11 cellular contexts compared by ENCODE assay signal in the genomic region with DNA sequence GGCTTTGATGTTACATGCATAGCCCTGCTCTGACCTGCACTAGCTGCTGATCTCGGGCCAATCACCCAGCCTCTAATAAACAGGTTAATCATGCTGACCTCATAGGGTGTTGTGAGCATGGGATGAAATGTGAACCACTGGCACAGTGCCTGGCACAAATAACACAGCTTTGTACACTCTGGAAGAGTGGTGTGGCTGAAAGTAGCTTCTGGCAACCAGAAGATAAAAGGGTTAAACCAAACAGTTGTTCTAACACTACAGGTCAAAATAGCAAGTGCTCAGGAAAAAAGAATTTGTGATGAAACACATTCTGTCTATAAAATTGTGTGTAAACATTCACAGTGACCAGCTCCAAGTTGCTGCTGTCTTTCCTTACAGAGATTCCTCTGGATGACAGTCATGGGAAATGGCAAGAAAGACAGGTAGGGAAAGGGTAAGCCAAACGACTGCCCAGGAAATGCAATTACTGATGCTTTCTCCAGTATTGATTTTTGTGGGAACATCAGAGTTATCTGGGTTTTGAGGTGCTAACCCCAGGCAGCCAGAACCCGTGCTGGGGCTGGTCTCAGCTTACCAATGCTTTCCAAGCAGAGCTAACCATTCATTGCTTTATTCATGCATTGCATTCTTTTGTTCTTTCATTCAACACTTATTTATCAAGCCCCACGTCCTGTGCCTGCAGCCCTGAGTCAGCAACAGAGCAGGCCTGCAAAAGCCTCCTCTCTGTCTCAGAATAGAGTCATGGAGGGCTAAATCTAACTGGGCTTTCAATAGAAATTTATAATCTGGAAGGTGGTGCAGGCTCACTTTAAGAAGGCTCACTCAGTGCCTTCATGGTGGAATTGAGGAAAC. TPM values are rescaled to one million over a fixed set of nuclear protein-coding genes. Genes with fewer than 3 reads are reported as not detected.
A peak's percentile ranks its signal among the peaks of the same experiment; 100 is the strongest.
DNase-seq lines count a peak whose midpoint lies in the region; ATAC-seq and TF ChIP-seq lines count a peak whose summit lies in the region.
"Had no signal": no experiment of that assay in that cellular context is flagged by ENCODE, and none has a peak within 500 bp of the region (broad histone marks: within the 10 kb centered on the region; RNA-seq: fewer than 3 reads in every experiment).

No MANE protein-coding gene starts in this region.

- TF ChIP-seq RAD21 in SK-N-SH (IDR thresholded peaks at IDR 0.05; ENCODE audit: low read length): no peak

- peaks cover 44% of the 10 kb centered on the region for H3F3A ChIP-seq in SK-N-SH (replicated peaks; ENCODE audit: insufficient read depth)

- CTCF ChIA-PET in SK-N-SH (lab: Yijun Ruan, JAX): interaction anchor here (0.7 to 3.8 kb wide), 4 partner anchors 10 to 57 kb away, joined by 3 to 23 read pairs (median 4); no protein-coding TSS in a partner anchor
- CTCF ChIA-PET in RWPE1 (lab: Yijun Ruan, JAX): interaction anchor here (0.6 to 0.8 kb wide), 2 partner anchors 146 to 1289 kb away, joined by 3 to 5 read pairs; no protein-coding TSS in a partner anchor

- peaks cover 9 to 43% of the 10 kb centered on the region in 2 experiments; a peak in 3 of 4 replicates for H3K4me1 ChIP-seq in SK-N-SH (ENCODE audit: control insufficient read depth in 1 of 2, insufficient read depth in 2 of 2, low read depth in 1 of 2, low read length in 1 of 2)
- peaks cover 45% of the 10 kb centered on the region for H3K4me1 ChIP-seq in skeletal muscle satellite cell (ENCODE audit: control insufficient read depth, insufficient read depth, low read length)
- H3K4me1 ChIP-seq in ascending aorta: peaks cover 5 to 9% of the 10 kb centered on the region in 2 donors

- POLR2A ChIA-PET in SK-N-SH (lab: Yijun Ruan, JAX) (no interaction called here), RWPE1 (lab: Yijun Ruan, JAX; ENCODE audit: low non-redundant PET) (no interaction called here)

- no peaks in the 10 kb centered on the region for H3K9me2 ChIP-seq in SK-N-SH

- ATAC-seq in SK-N-SH treated with all-trans-retinoic acid at 6 μM for 48 hours (no peak), HG03175 (IDR thresholded peaks at IDR 0.05; ENCODE audit: unreplicated experiment) (no peak)

- H3K9ac ChIP-seq in SK-N-SH (peak overlapping the region; percentile 50; the same call in 1 of the 2 replicates), skeletal muscle satellite cell (ENCODE audit: low read depth, low read length) (peak overlapping the region; percentile 65)

- WGBS in SK-N-SH (ENCODE audit: low lambda C conversion rate): 28% methylated on average over 3 of the region's 4 CpGs

- TF ChIP-seq EP300 in SK-N-SH (IDR thresholded peaks at IDR 0.05; ENCODE audit: borderline replicate concordance in 1 of 2, low read depth in 1 of 2, low read length in 1 of 2): no peak

- peaks cover 10% of the 10 kb centered on the region for H3K79me2 ChIP-seq in SK-N-SH (ENCODE audit: insufficient read depth)

- intact Hi-C loops in ascending aorta (cut with DNase I): no loop called here

- no peaks in the 10 kb centered on the region for H3K27me3 ChIP-seq in SK-N-SH (ENCODE audit: insufficient read depth)
- no peaks in the 10 kb centered on the region for H3K27me3 ChIP-seq in skeletal muscle satellite cell (ENCODE audit: control insufficient read depth, insufficient read depth, low read length)
- no peaks in the 10 kb centered on the region for H3K27me3 ChIP-seq in ascending aorta

- TF ChIP-seq CTCF in SK-N-SH (IDR thresholded peaks at IDR 0.05): no peak
- TF ChIP-seq CTCF in RWPE1 (conservative IDR thresholded peaks at IDR 0.05; ENCODE audit: low read depth): no peak
- no peak for TF ChIP-seq CTCF in fibroblast of villous mesenchyme (IDR thresholded peaks at IDR 0.05; ENCODE audit: insufficient read depth, low read depth, low read length)
- TF ChIP-seq CTCF in ascending aorta (IDR thresholded peaks at IDR 0.05): no peak

- no peaks in the 10 kb centered on the region for H4K20me1 ChIP-seq in SK-N-SH (ENCODE audit: insufficient read depth)

- H3K9me3 ChIP-seq in SK-N-SH (no peaks in the 10 kb centered on the region), skeletal muscle satellite cell (replicated peaks; ENCODE audit: low read length) (no peaks in the 10 kb centered on the region), ascending aorta (no peaks in the 10 kb centered on the region)

- H2AFZ ChIP-seq in SK-N-SH (ENCODE audit: low read depth): peak overlapping the region; percentile 76; the same call in 1 of the 2 replicates

- peak overlapping the region; percentile 16 for H3K4me2 ChIP-seq in SK-N-SH
- H3K4me2 ChIP-seq in skeletal muscle satellite cell (ENCODE audit: low read length): peak overlapping the region; percentile 64

- H3K36me3 ChIP-seq in SK-N-SH (replicated peaks in 1 of 2; ENCODE audit: control insufficient read depth in 1 of 2, insufficient read depth in 2 of 2, low read length in 1 of 2): peaks cover 0 to 2% of the 10 kb centered on the region in 2 experiments
- H3K36me3 ChIP-seq in skeletal muscle satellite cell (ENCODE audit: insufficient read depth, low read length): no peaks in the 10 kb centered on the region
- H3K36me3 ChIP-seq in ascending aorta: no peaks in the 10 kb centered on the region

- DNase-seq in SK-N-SH: no peak
- peak; percentile 59 for DNase-seq in RWPE1 (ENCODE audit: low spot score)
- DNase-seq in fibroblast of villous mesenchyme (ENCODE audit: low read depth): peak; percentile 66
- no peak for DNase-seq in ascending aorta (ENCODE audit: low spot score in 2 of 2)
- DNase-seq in anterior cingulate cortex (lab: John Stamatoyannopoulos, UW): no peak
- DNase-seq: activated CD4-positive, alpha-beta T cell treated with anti-CD3 and anti-CD28 coated beads, Interleukin-2, amount 50 U/mL, for 48 hours; amniotic stem cell; NCI-H524 treated with DMSO at 0.1 percent for 48 hours had no signal

- H3K4me3 ChIP-seq in SK-N-SH (ENCODE audit: low read depth in 2 of 2, low read length in 1 of 2): no peak overlapping the region
- H3K4me3 ChIP-seq in fibroblast of villous mesenchyme (ENCODE audit: low read depth, low read length): no peak overlapping the region
- H3K4me3 ChIP-seq in skeletal muscle satellite cell (ENCODE audit: low read length): peak overlapping the region; percentile 11
- no peak overlapping the region for H3K4me3 ChIP-seq in ascending aorta

- H3K27ac ChIP-seq in SK-N-SH (ENCODE audit: low read depth in 2 of 2, low read length in 1 of 2): peak overlapping the region in 1 of 2 experiments; percentile 98; a peak in 3 of 4 replicates
- H3K27ac ChIP-seq in RWPE1: peak overlapping the region; percentile 100
- no peak overlapping the region for H3K27ac ChIP-seq in ascending aorta

TF ChIP-seq in SK-N-SH, 30 proteins besides CTCF, POLR2A, EP300 and RAD21:
- TF ChIP-seq FOSL2 (IDR thresholded peaks at IDR 0.05; ENCODE audit: borderline replicate concordance, low read depth) (peak; percentile 26; the same call in 1 of the 2 replicates), MEF2A (IDR thresholded peaks at IDR 0.05; ENCODE audit: borderline replicate concordance, low read depth) (no peak)
- TF ChIP-seq, protein P1, sequence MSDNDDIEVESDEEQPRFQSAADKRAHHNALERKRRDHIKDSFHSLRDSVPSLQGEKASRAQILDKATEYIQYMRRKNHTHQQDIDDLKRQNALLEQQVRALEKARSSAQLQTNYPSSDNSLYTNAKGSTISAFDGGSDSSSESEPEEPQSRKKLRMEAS (IDR thresholded peaks at IDR 0.05; ENCODE audit: low read depth): no peak

TF ChIP-seq in SK-N-SH treated with all-trans-retinoic acid at 6 μM for 48 hours, 23 proteins besides CTCF, POLR2A, EP300 and RAD21:
- TF ChIP-seq ZFP3 (CRISPR knock-in tag; IDR thresholded peaks at IDR 0.05) (no peak), GLIS3 (CRISPR knock-in tag; IDR thresholded peaks at IDR 0.05) (no peak), CSDC2 (CRISPR knock-in tag; IDR thresholded peaks at IDR 0.05) (no peak), ARNTL (CRISPR knock-in tag; IDR thresholded peaks at IDR 0.05; ENCODE audit: borderline replicate concordance, low read depth) (no peak), ISL1 (CRISPR knock-in tag; IDR thresholded peaks at IDR 0.05) (no peak)
TF ChIP-seq in SK-N-SH treated with all-trans-retinoic acid at 6 μM for 48 hours: peak in this region for 0.

RNA-seq across cellular contexts. Expression of a gene that starts 38.1 kb away (rescaled TPM):
- 21.4 and 29.1 TPM in 2 replicates for polyA plus RNA-seq in SK-N-SH (2012; rRNA removed)
- polyA plus RNA-seq in SK-N-SH (2012; cell fraction: cytosol; rRNA removed): 11.9 and 12.2 TPM in 2 replicates
- polyA plus RNA-seq in SK-N-SH (2012; cell fraction: nucleus; rRNA removed): 71.2 and 143 TPM in 2 replicates
- total RNA-seq in fibroblast of villous mesenchyme (19.0 and 19.4 TPM in 2 replicates), ascending aorta (20.6 TPM)
- 20.1 and 21.8 TPM in 2 replicates for total RNA-seq in skeletal muscle satellite cell (2012; rRNA removed)

Comparison
In these comparisons a context has a peak if more than half of its experiments do, and no peak if none do; other contexts are left out.
1. DNase-seq: peak in RWPE1 (single experiment) and fibroblast of villous mesenchyme (single experiment); none in SK-N-SH (single experiment), ascending aorta (0 of 2) and anterior cingulate cortex (0 of 58).